8 cellular contexts compared by ENCODE assay signal in genomic region chr2:135709992-135710391, GRCh38. TPM values are rescaled to one million over a fixed set of nuclear protein-coding genes. Genes with fewer than 3 reads are reported as not detected.
A peak's percentile ranks its signal among the peaks of the same experiment; 100 is the strongest.
DNase-seq lines count a peak whose midpoint lies in the region; ATAC-seq and TF ChIP-seq lines count a peak whose summit lies in the region.

No MANE protein-coding gene starts in this region.

- H3K4me1 ChIP-seq in PC-3 (ENCODE audit: insufficient read depth, low read length) (no peaks in the 10 kb centered on the region), fibroblast of lung (ENCODE audit: control insufficient read depth, extremely low read depth, insufficient read depth, low read length) (no peaks in the 10 kb centered on the region), neutrophil (ENCODE audit: control insufficient read depth in 1 of 2, insufficient read depth in 1 of 2, low read depth in 1 of 2, low read length in 1 of 2) (no peaks in the 10 kb centered on the region), suprapubic skin (peaks cover 3% of the 10 kb centered on the region)

- peak; percentile 70 for ATAC-seq in HG02798 (IDR thresholded peaks at IDR 0.05; ENCODE audit: poor library complexity, unreplicated experiment)
- peak; percentile 71 for ATAC-seq in PC-3
- no peak for ATAC-seq in HG03097 (IDR thresholded peaks at IDR 0.05; ENCODE audit: low FRiP score, unreplicated experiment)

- TF ChIP-seq CTCF in PC-3 (conservative IDR thresholded peaks at IDR 0.05; ENCODE audit: low read depth, low read length) (peak; percentile 95), fibroblast of lung (conservative IDR thresholded peaks at IDR 0.05 in 1 of 2, IDR thresholded peaks at IDR 0.05 in 1 of 2; ENCODE audit: low read depth in 1 of 2, low read length in 2 of 2) (peak; percentile 94 to 95), neutrophil (IDR thresholded peaks at IDR 0.05) (peak; percentile 87), suprapubic skin (IDR thresholded peaks at IDR 0.05) (peak; percentile 72 to 85)

- intact Hi-C loops in PC-3 (cut with micrococcal nuclease) = loop anchor here (1.0 to 5.0 kb wide), 6 partner anchors 108 to 721 kb away; no protein-coding TSS in a partner anchor

- no TSS peak for BruUV-seq in PC-3 (replicated peaks; lab: Mats Ljungman, UMichigan)

- 70% methylated on average over 6 of the region's 6 CpGs for WGBS in suprapubic skin

- H3K27me3 ChIP-seq in PC-3 (ENCODE audit: low read length) (no peaks in the 10 kb centered on the region), fibroblast of lung (ENCODE audit: control insufficient read depth, insufficient read depth, low read length) (no peaks in the 10 kb centered on the region), neutrophil (no peaks in the 10 kb centered on the region), suprapubic skin (no peaks in the 10 kb centered on the region)

- H2AFZ ChIP-seq in PC-3 (ENCODE audit: low read length) (no peak overlapping the region), fibroblast of lung (ENCODE audit: low read length) (no peak overlapping the region)

- no peaks in the 10 kb centered on the region for H3K9me2 ChIP-seq in PC-3 (replicated peaks; ENCODE audit: low read length)

- POLR2A ChIA-PET in PC-3 (lab: Charles Lee; ENCODE audit: unreplicated experiment) = interaction anchor here (0.6 kb wide), 1 partner anchor 721 kb away, joined by 3 read pairs; no protein-coding TSS in a partner anchor

- CTCF ChIA-PET in PC-3 (lab: Charles Lee) = interaction anchor here (0.6 to 1.3 kb wide), 5 partner anchors 152 to 721 kb away, joined by 3 to 19 read pairs (median 5); no protein-coding TSS in a partner anchor

- H3K9ac ChIP-seq in PC-3 (ENCODE audit: low read length) = no peak overlapping the region
- no peak overlapping the region for H3K9ac ChIP-seq in fibroblast of lung (ENCODE audit: insufficient read depth, low read length)

- H3K36me3 ChIP-seq in PC-3 (ENCODE audit: low read depth, low read length) (peaks cover 3% of the 10 kb centered on the region; the same call in 1 of the 2 replicates), fibroblast of lung (ENCODE audit: control insufficient read depth, insufficient read depth, low read length) (no peaks in the 10 kb centered on the region), neutrophil (no peaks in the 10 kb centered on the region), suprapubic skin (peaks cover 2% of the 10 kb centered on the region)

- peak; percentile 17 for DNase-seq in GDM1 (lab: John Stamatoyannopoulos, UW)
- DNase-seq in PC-3 = peak; percentile 65
- peak; percentile 83 to 85 for DNase-seq in activated T-cell treated with anti-CD3 and anti-CD28 coated beads, Interleukin-2, amount 50 U/mL, for 48 hours
- peak; percentile 9 to 48 for DNase-seq in fibroblast of lung (ENCODE audit: low read depth in 2 of 2)
- DNase-seq in suprapubic skin (ENCODE audit: low spot score in 2 of 2) = peak in 1 of 2 donors; percentile 66

- H3K27ac ChIP-seq in PC-3 (ENCODE audit: low read length) (no peak overlapping the region), fibroblast of lung (ENCODE audit: insufficient read depth, low read length) (no peak overlapping the region), neutrophil (no peak overlapping the region), suprapubic skin (no peak overlapping the region)

- H4K20me1 ChIP-seq in PC-3 (ENCODE audit: low read length) (no peaks in the 10 kb centered on the region), fibroblast of lung (ENCODE audit: control insufficient read depth, extremely low read depth, insufficient read depth, low read length) (no peaks in the 10 kb centered on the region)

- H3K4me3 ChIP-seq in PC-3 (ENCODE audit: low read length) (no peak overlapping the region), fibroblast of lung (replicated peaks in 1 of 4; ENCODE audit: control extremely low read depth in 1 of 4, insufficient read depth in 1 of 4, low read depth in 3 of 4, low read length in 4 of 4) (no peak overlapping the region), neutrophil (ENCODE audit: low read depth in 1 of 2, low read length in 1 of 2) (no peak overlapping the region), suprapubic skin (no peak overlapping the region)

- no peaks in the 10 kb centered on the region for H3K79me2 ChIP-seq in PC-3 (ENCODE audit: low read length)
- no peaks in the 10 kb centered on the region for H3K79me2 ChIP-seq in fibroblast of lung (ENCODE audit: control insufficient read depth, insufficient read depth, low read length)

- no peak for TF ChIP-seq POLR2A in suprapubic skin (IDR thresholded peaks at IDR 0.05)

- no peaks in the 10 kb centered on the region for H3K9me3 ChIP-seq in PC-3 (ENCODE audit: low read length)
- no peaks in the 10 kb centered on the region for H3K9me3 ChIP-seq in fibroblast of lung (ENCODE audit: control insufficient read depth, insufficient read depth, low read depth, low read length)
- H3K9me3 ChIP-seq in neutrophil = no peaks in the 10 kb centered on the region
- H3K9me3 ChIP-seq in suprapubic skin = no peaks in the 10 kb centered on the region

- H3F3A ChIP-seq in PC-3 (ENCODE audit: low read length, unreplicated experiment) = no peaks in the 10 kb centered on the region

- no peak for TF ChIP-seq EP300 in suprapubic skin (IDR thresholded peaks at IDR 0.05)

- H3K4me2 ChIP-seq in PC-3 (ENCODE audit: low read length) (no peak overlapping the region), fibroblast of lung (ENCODE audit: extremely low read depth, insufficient read depth, low read length) (no peak overlapping the region)

RNA-seq across cellular contexts. Expression of gene UBXN4, which starts 31.7 kb away (rescaled TPM):
- total RNA-seq in PC-3 (2014; rRNA removed) = 38.3 and 42.0 TPM in 2 replicates
- 64.5 and 78.8 TPM in 2 replicates for total RNA-seq in fibroblast of lung
- polyA plus RNA-seq in fibroblast of lung = 76.9 and 108 TPM in 2 replicates
- polyA plus RNA-seq in fibroblast of lung (2012) = 51.1 and 65.7 TPM in 2 replicates
- polyA minus RNA-seq in fibroblast of lung (ENCODE audit: low replicate concordance) = 11.1 and 16.1 TPM in 2 replicates
- 10 to 100 TPM; 61.7 to 88.3 (median 69.3) TPM for total RNA-seq in suprapubic skin
